ENCODE assay signal across 1 cellular context in genomic region chr2:101655941-101656422, GRCh38.
TF ChIP-seq lines count a peak whose summit lies in the region.

No MANE protein-coding gene starts in this region.

TF ChIP-seq in HepG2, 621 proteins besides CTCF, POLR2A, EP300 and RAD21 (continued from another document and continues in another):
- no peak for TF ChIP-seq NFE2 (CRISPR knock-in tag; IDR thresholded peaks at IDR 0.05)
- TF ChIP-seq ISL2 (CRISPR knock-in tag; IDR thresholded peaks at IDR 0.05), result peak; percentile 88
- TF ChIP-seq, protein P1, sequence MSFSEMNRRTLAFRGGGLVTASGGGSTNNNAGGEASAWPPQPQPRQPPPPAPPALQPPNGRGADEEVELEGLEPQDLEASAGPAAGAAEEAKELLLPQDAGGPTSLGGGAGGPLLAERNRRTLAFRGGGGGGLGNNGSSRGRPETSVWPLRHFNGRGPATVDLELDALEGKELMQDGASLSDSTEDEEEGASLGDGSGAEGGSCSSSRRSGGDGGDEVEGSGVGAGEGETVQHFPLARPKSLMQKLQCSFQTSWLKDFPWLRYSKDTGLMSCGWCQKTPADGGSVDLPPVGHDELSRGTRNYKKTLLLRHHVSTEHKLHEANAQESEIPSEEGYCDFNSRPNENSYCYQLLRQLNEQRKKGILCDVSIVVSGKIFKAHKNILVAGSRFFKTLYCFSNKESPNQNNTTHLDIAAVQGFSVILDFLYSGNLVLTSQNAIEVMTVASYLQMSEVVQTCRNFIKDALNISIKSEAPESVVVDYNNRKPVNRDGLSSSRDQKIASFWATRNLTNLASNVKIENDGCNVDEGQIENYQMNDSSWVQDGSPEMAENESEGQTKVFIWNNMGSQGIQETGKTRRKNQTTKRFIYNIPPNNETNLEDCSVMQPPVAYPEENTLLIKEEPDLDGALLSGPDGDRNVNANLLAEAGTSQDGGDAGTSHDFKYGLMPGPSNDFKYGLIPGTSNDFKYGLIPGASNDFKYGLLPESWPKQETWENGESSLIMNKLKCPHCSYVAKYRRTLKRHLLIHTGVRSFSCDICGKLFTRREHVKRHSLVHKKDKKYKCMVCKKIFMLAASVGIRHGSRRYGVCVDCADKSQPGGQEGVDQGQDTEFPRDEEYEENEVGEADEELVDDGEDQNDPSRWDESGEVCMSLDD (CRISPR knock-in tag; IDR thresholded peaks at IDR 0.05; ENCODE audit: borderline replicate concordance), result peak; percentile 98
- 0 out of 2 replicates have a peak, but pooled peaks have one; percentile 19 for TF ChIP-seq ZMYM3 (CRISPR knock-in tag; IDR thresholded peaks at IDR 0.05)
- TF ChIP-seq TCF7 (IDR thresholded peaks at IDR 0.05; ENCODE audit: low read depth), result peak; percentile 76
- no peak for TF ChIP-seq GFI1 (CRISPR knock-in tag; IDR thresholded peaks at IDR 0.05; ENCODE audit: borderline replicate concordance)
- peak; percentile 21; the same call in 1 of the 2 replicates for TF ChIP-seq HNF4G (IDR thresholded peaks at IDR 0.05; ENCODE audit: borderline replicate concordance, low read depth, low read length)
- no peak for TF ChIP-seq HNF4G (CRISPR knock-in tag; IDR thresholded peaks at IDR 0.05; ENCODE audit: borderline replicate concordance, low read depth)
- TF ChIP-seq, protein P2, sequence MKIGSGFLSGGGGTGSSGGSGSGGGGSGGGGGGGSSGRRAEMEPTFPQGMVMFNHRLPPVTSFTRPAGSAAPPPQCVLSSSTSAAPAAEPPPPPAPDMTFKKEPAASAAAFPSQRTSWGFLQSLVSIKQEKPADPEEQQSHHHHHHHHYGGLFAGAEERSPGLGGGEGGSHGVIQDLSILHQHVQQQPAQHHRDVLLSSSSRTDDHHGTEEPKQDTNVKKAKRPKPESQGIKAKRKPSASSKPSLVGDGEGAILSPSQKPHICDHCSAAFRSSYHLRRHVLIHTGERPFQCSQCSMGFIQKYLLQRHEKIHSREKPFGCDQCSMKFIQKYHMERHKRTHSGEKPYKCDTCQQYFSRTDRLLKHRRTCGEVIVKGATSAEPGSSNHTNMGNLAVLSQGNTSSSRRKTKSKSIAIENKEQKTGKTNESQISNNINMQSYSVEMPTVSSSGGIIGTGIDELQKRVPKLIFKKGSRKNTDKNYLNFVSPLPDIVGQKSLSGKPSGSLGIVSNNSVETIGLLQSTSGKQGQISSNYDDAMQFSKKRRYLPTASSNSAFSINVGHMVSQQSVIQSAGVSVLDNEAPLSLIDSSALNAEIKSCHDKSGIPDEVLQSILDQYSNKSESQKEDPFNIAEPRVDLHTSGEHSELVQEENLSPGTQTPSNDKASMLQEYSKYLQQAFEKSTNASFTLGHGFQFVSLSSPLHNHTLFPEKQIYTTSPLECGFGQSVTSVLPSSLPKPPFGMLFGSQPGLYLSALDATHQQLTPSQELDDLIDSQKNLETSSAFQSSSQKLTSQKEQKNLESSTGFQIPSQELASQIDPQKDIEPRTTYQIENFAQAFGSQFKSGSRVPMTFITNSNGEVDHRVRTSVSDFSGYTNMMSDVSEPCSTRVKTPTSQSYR (CRISPR knock-in tag; IDR thresholded peaks at IDR 0.05; ENCODE audit: borderline replicate concordance), result peak; percentile 42; the same call in 1 of the 2 replicates
- peak; percentile 80 for TF ChIP-seq GATAD2A (CRISPR knock-in tag; IDR thresholded peaks at IDR 0.05)
- no peak for TF ChIP-seq THYN1 (CRISPR knock-in tag; IDR thresholded peaks at IDR 0.05; ENCODE audit: borderline replicate concordance, low read depth)
- TF ChIP-seq ZNF687 (CRISPR knock-in tag; IDR thresholded peaks at IDR 0.05), result peak; percentile 60
- TF ChIP-seq ZBTB20 (CRISPR knock-in tag; IDR thresholded peaks at IDR 0.05; ENCODE audit: borderline replicate concordance, low read depth), result peak; percentile 32; the same call in 1 of the 2 replicates
- peak; percentile 23; the same call in 1 of the 2 replicates for TF ChIP-seq HIVEP1 (CRISPR knock-in tag; IDR thresholded peaks at IDR 0.05)
- peak; percentile 65; the same call in 1 of the 2 replicates for TF ChIP-seq NCOR1 (IDR thresholded peaks at IDR 0.05; ENCODE audit: borderline replicate concordance, low read length)
- TF ChIP-seq, protein P3, sequence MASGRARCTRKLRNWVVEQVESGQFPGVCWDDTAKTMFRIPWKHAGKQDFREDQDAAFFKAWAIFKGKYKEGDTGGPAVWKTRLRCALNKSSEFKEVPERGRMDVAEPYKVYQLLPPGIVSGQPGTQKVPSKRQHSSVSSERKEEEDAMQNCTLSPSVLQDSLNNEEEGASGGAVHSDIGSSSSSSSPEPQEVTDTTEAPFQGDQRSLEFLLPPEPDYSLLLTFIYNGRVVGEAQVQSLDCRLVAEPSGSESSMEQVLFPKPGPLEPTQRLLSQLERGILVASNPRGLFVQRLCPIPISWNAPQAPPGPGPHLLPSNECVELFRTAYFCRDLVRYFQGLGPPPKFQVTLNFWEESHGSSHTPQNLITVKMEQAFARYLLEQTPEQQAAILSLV (CRISPR knock-in tag; IDR thresholded peaks at IDR 0.05; ENCODE audit: borderline replicate concordance), result peak; percentile 42; the same call in 1 of the 2 replicates
- TF ChIP-seq ZNF773 (CRISPR knock-in tag; IDR thresholded peaks at IDR 0.05; ENCODE audit: borderline replicate concordance), result no peak
- peak; percentile 54; the same call in 1 of the 2 replicates for TF ChIP-seq RXRB (CRISPR knock-in tag; IDR thresholded peaks at IDR 0.05; ENCODE audit: borderline replicate concordance)
- peak; percentile 48; the same call in 1 of the 2 replicates for TF ChIP-seq SOX5 (CRISPR knock-in tag; IDR thresholded peaks at IDR 0.05; ENCODE audit: borderline replicate concordance)
- peak; percentile 74; the same call in 1 of the 2 replicates for TF ChIP-seq ZBTB8A (CRISPR knock-in tag; IDR thresholded peaks at IDR 0.05; ENCODE audit: borderline replicate concordance, low read depth)
- peak; percentile 79; the same call in 1 of the 2 replicates for TF ChIP-seq ZNF512B (CRISPR knock-in tag; IDR thresholded peaks at IDR 0.05; ENCODE audit: borderline replicate concordance)
- 0 out of 2 replicates have a peak, but pooled peaks have one; percentile 75 for TF ChIP-seq ZNF598 (CRISPR knock-in tag; IDR thresholded peaks at IDR 0.05; ENCODE audit: borderline replicate concordance)
- TF ChIP-seq ZNF557 (CRISPR knock-in tag; IDR thresholded peaks at IDR 0.05), result no peak
- TF ChIP-seq ESRRA (CRISPR knock-in tag; IDR thresholded peaks at IDR 0.05; ENCODE audit: low read depth), result no peak
- TF ChIP-seq RXRA (CRISPR knock-in tag; IDR thresholded peaks at IDR 0.05), result 0 out of 2 replicates have a peak, but pooled peaks have one; percentile 19
- TF ChIP-seq JUN (CRISPR knock-in tag; IDR thresholded peaks at IDR 0.05), result peak; percentile 63; the same call in 1 of the 2 replicates
- TF ChIP-seq CREM (IDR thresholded peaks at IDR 0.05), result peak; percentile 62; the same call in 1 of the 2 replicates
- no peak for TF ChIP-seq CREM (CRISPR knock-in tag; IDR thresholded peaks at IDR 0.05)
- TF ChIP-seq PHF5A (CRISPR knock-in tag; IDR thresholded peaks at IDR 0.05; ENCODE audit: low read depth, unreplicated experiment), result peak; percentile 28
- TF ChIP-seq ZNF232 (CRISPR knock-in tag; IDR thresholded peaks at IDR 0.05; ENCODE audit: borderline replicate concordance), result peak; percentile 91
- TF ChIP-seq, protein P4, sequence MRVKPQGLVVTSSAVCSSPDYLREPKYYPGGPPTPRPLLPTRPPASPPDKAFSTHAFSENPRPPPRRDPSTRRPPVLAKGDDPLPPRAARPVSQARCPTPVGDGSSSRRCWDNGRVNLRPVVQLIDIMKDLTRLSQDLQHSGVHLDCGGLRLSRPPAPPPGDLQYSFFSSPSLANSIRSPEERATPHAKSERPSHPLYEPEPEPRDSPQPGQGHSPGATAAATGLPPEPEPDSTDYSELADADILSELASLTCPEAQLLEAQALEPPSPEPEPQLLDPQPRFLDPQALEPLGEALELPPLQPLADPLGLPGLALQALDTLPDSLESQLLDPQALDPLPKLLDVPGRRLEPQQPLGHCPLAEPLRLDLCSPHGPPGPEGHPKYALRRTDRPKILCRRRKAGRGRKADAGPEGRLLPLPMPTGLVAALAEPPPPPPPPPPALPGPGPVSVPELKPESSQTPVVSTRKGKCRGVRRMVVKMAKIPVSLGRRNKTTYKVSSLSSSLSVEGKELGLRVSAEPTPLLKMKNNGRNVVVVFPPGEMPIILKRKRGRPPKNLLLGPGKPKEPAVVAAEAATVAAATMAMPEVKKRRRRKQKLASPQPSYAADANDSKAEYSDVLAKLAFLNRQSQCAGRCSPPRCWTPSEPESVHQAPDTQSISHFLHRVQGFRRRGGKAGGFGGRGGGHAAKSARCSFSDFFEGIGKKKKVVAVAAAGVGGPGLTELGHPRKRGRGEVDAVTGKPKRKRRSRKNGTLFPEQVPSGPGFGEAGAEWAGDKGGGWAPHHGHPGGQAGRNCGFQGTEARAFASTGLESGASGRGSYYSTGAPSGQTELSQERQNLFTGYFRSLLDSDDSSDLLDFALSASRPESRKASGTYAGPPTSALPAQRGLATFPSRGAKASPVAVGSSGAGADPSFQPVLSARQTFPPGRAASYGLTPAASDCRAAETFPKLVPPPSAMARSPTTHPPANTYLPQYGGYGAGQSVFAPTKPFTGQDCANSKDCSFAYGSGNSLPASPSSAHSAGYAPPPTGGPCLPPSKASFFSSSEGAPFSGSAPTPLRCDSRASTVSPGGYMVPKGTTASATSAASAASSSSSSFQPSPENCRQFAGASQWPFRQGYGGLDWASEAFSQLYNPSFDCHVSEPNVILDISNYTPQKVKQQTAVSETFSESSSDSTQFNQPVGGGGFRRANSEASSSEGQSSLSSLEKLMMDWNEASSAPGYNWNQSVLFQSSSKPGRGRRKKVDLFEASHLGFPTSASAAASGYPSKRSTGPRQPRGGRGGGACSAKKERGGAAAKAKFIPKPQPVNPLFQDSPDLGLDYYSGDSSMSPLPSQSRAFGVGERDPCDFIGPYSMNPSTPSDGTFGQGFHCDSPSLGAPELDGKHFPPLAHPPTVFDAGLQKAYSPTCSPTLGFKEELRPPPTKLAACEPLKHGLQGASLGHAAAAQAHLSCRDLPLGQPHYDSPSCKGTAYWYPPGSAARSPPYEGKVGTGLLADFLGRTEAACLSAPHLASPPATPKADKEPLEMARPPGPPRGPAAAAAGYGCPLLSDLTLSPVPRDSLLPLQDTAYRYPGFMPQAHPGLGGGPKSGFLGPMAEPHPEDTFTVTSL (CRISPR knock-in tag; IDR thresholded peaks at IDR 0.05; ENCODE audit: borderline replicate concordance), result peak; percentile 67; the same call in 1 of the 2 replicates
- peak; percentile 46; the same call in 1 of the 2 replicates for TF ChIP-seq ARNTL (CRISPR knock-in tag; IDR thresholded peaks at IDR 0.05)
- peak; percentile 69; the same call in 1 of the 2 replicates for TF ChIP-seq ZNF224 (CRISPR knock-in tag; IDR thresholded peaks at IDR 0.05)
- no peak for TF ChIP-seq POLR2G (IDR thresholded peaks at IDR 0.05; ENCODE audit: low read depth, low read length)
- no peak for TF ChIP-seq HNRNPL (IDR thresholded peaks at IDR 0.05; ENCODE audit: low read depth, low read length)
- 0 out of 2 replicates have a peak, but pooled peaks have one; percentile 30 for TF ChIP-seq FOXA1 (IDR thresholded peaks at IDR 0.05)
- TF ChIP-seq FOXA1 (CRISPR knock-in tag; IDR thresholded peaks at IDR 0.05), result peak; percentile 73
- peak; percentile 27; the same call in 1 of the 2 replicates for TF ChIP-seq FOXK1 (CRISPR knock-in tag; IDR thresholded peaks at IDR 0.05; ENCODE audit: borderline replicate concordance, low read depth)
- peak; percentile 87 for TF ChIP-seq MTA1 (CRISPR knock-in tag; IDR thresholded peaks at IDR 0.05; ENCODE audit: borderline replicate concordance)
- peak; percentile 38; the same call in 1 of the 2 replicates for TF ChIP-seq DPF2 (CRISPR knock-in tag; IDR thresholded peaks at IDR 0.05; ENCODE audit: borderline replicate concordance, low read depth)
- TF ChIP-seq PHF8 (CRISPR knock-in tag; IDR thresholded peaks at IDR 0.05), result no peak
- TF ChIP-seq ZNF761 (CRISPR knock-in tag; conservative IDR thresholded peaks at IDR 0.05), result 0 out of 2 replicates have a peak, but pooled peaks have one; percentile 51
- TF ChIP-seq ZNF678 (CRISPR knock-in tag; IDR thresholded peaks at IDR 0.05), result 0 out of 2 replicates have a peak, but pooled peaks have one; percentile 38
- TF ChIP-seq NR2F2 (IDR thresholded peaks at IDR 0.05; ENCODE audit: borderline replicate concordance, low read depth), result 0 out of 2 replicates have a peak, but pooled peaks have one; percentile 63
- TF ChIP-seq BCL6 (CRISPR knock-in tag; IDR thresholded peaks at IDR 0.05), result peak; percentile 69
